ENCODE assay signal across 8 cellular contexts in the genomic region with DNA sequence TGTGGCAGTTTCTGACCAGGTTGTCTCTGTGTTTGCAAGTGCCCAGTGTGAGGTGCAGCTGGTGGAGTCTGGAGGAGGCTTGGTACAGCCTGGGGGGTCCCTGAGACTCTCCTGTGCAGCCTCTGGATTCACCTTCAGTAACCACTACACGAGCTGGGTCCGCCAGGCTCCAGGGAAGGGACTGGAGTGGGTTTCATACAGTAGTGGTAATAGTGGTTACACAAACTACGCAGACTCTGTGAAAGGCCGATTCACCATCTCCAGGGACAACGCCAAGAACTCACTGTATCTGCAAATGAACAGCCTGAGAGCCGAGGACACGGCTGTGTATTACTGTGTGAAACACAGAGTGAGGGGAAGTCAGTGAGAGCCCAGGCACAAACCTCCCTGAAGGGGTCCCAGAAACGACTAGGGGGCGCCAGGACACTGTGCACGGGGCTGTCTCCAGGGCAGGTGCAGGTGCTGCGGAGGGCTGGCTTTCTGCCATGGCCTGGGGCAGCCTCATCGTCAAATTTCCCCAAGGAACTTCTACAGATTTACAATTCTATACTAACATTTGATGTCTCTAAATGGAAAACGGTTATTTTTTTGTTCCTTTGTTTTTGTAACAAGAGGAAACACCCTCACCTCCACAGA.
DNase-seq lines count a peak whose midpoint lies in the region; ATAC-seq and TF ChIP-seq lines count a peak whose summit lies in the region.
"Not testable (repeated sequence)": the region's sequence is repeated elsewhere in the genome, so short reads cannot be mapped to it uniquely, and the experiment has no call there.

No MANE protein-coding gene starts in this region.

- not testable (repeated sequence) for ATAC-seq in activated CD4-positive, alpha-beta T cell treated with anti-CD3 and anti-CD28 coated beads for 36 hours; right lobe of liver

- intact Hi-C loops in activated CD4-positive, alpha-beta T cell treated with anti-CD3 and anti-CD28 coated beads for 36 hours (cut with DNase I, micrococcal nuclease); right lobe of liver (cut with DNase I): not testable (repeated sequence)

- H3K27me3 Mint-ChIP-seq in activated CD4-positive, alpha-beta T cell treated with anti-CD3 and anti-CD28 coated beads for 36 hours; activated naive CD4-positive, alpha-beta T cell treated with anti-CD3 and anti-CD28 coated beads, Interleukin-2, amount 10 ng/mL, durations not matched to agents 7 days and 5 days: not testable (repeated sequence)

- H3K36me3 ChIP-seq in BLaER1; HAP-1 (replicated peaks); right lobe of liver: not testable (repeated sequence)

- 46% methylated on average over 4 of the region's 13 CpGs for WGBS in right lobe of liver (ENCODE audit: insufficient coverage, low coverage, low lambda C conversion rate, missing lambda C conversion rate)

- not testable (repeated sequence) for H3K9me3 Mint-ChIP-seq in activated CD4-positive, alpha-beta T cell treated with anti-CD3 and anti-CD28 coated beads for 36 hours (ENCODE audit: low read depth); activated naive CD4-positive, alpha-beta T cell treated with anti-CD3 and anti-CD28 coated beads, Interleukin-2, amount 10 ng/mL, durations not matched to agents 7 days and 5 days

- H4K20me1 ChIP-seq in BLaER1, result not testable (repeated sequence)

- in situ Hi-C loops in HAP-1 (cut with MboI; ENCODE audit: low sequenced_read_pairs), result not testable (repeated sequence)

- not testable (repeated sequence) for H3K27ac Mint-ChIP-seq in activated CD4-positive, alpha-beta T cell treated with anti-CD3 and anti-CD28 coated beads for 36 hours; activated naive CD4-positive, alpha-beta T cell treated with anti-CD3 and anti-CD28 coated beads, Interleukin-2, amount 10 ng/mL, durations not matched to agents 7 days and 5 days

- POLR2A ChIA-PET in activated CD4-positive, alpha-beta T cell treated with anti-CD3 and anti-CD28 coated beads for 36 hours (lab: Charles Lee), result not testable (repeated sequence)

- not testable (repeated sequence) for H3K36me3 Mint-ChIP-seq in activated CD4-positive, alpha-beta T cell treated with anti-CD3 and anti-CD28 coated beads for 36 hours (ENCODE audit: low read depth); activated naive CD4-positive, alpha-beta T cell treated with anti-CD3 and anti-CD28 coated beads, Interleukin-2, amount 10 ng/mL, durations not matched to agents 7 days and 5 days

- not testable (repeated sequence) for H3K27me3 ChIP-seq in BLaER1; HAP-1 (ENCODE audit: low read depth); right lobe of liver

- not testable (repeated sequence) for H3K4me3 ChIP-seq in BLaER1, HAP-1, right lobe of liver

- not testable (repeated sequence) for H3K4me3 Mint-ChIP-seq in activated CD4-positive, alpha-beta T cell treated with anti-CD3 and anti-CD28 coated beads for 36 hours; activated naive CD4-positive, alpha-beta T cell treated with anti-CD3 and anti-CD28 coated beads, Interleukin-2, amount 10 ng/mL, durations not matched to agents 7 days and 5 days

- not testable (repeated sequence) for H3K27ac ChIP-seq in BLaER1, right lobe of liver

- not testable (repeated sequence) for H3K4me1 ChIP-seq in BLaER1, HAP-1, right lobe of liver

- H3K4me2 ChIP-seq in BLaER1, result peak overlapping the region; percentile 44

- H3K9ac ChIP-seq in BLaER1, result not testable (repeated sequence)

- DNase-seq in HAP-1 (ENCODE audit: low spot score in 2 of 2) (peak; percentile 1 to 6), NCI-H748 (lab: John Stamatoyannopoulos, UW; ENCODE audit: unreplicated experiment) (peak; percentile 23), activated T-cell treated with anti-CD3 and anti-CD28 coated beads for 1 hour (ENCODE audit: low read depth) (peak; percentile 28), right lobe of liver (peak; percentile 6 to 34 (median 16))
- peak; percentile 64 for DNase-seq in activated CD4-positive, alpha-beta T cell treated with anti-CD3 and anti-CD28 coated beads for 36 hours
- DNase-seq in activated naive CD4-positive, alpha-beta T cell treated with anti-CD3 and anti-CD28 coated beads, Interleukin-2, amount 10 ng/mL, durations not matched to agents 7 days and 5 days, result peak; percentile 30
- peak; percentile 60 for DNase-seq in stimulated activated CD4-positive, alpha-beta T cell treated with anti-CD3 and anti-CD28 coated beads, Interleukin-4, amount 100 ng/mL, for 1 hour

- not testable (repeated sequence) for H3K9me3 ChIP-seq in BLaER1, HAP-1, right lobe of liver

- TF ChIP-seq CTCF in right lobe of liver (IDR thresholded peaks at IDR 0.05), result not testable (repeated sequence)

- CTCF ChIA-PET in activated CD4-positive, alpha-beta T cell treated with anti-CD3 and anti-CD28 coated beads for 36 hours (lab: Charles Lee); activated naive CD4-positive, alpha-beta T cell treated with anti-CD3 and anti-CD28 coated beads, Interleukin-2, amount 10 ng/mL, durations not matched to agents 7 days and 5 days (lab: Charles Lee): not testable (repeated sequence)

- TF ChIP-seq POLR2A in right lobe of liver (IDR thresholded peaks at IDR 0.05), result not testable (repeated sequence)

- not testable (repeated sequence) for H3K4me1 Mint-ChIP-seq in activated CD4-positive, alpha-beta T cell treated with anti-CD3 and anti-CD28 coated beads for 36 hours; activated naive CD4-positive, alpha-beta T cell treated with anti-CD3 and anti-CD28 coated beads, Interleukin-2, amount 10 ng/mL, durations not matched to agents 7 days and 5 days

Comparison
In these comparisons a context has a peak if more than half of its experiments do, and no peak if none do; other contexts are left out.
1. DNase-seq: peak in every context shown above with its lines; median percentile 64 in activated CD4-positive, alpha-beta T cell treated with anti-CD3 and anti-CD28 coated beads for 36 hours; 60 in stimulated activated CD4-positive, alpha-beta T cell treated with anti-CD3 and anti-CD28 coated beads, Interleukin-4, amount 100 ng/mL, for 1 hour; 30 in activated naive CD4-positive, alpha-beta T cell treated with anti-CD3 and anti-CD28 coated beads, Interleukin-2, amount 10 ng/mL, durations not matched to agents 7 days and 5 days; 28 in activated T-cell treated with anti-CD3 and anti-CD28 coated beads for 1 hour; 23 in NCI-H748; 16 in right lobe of liver; 4 in HAP-1.